In the genomic region with DNA sequence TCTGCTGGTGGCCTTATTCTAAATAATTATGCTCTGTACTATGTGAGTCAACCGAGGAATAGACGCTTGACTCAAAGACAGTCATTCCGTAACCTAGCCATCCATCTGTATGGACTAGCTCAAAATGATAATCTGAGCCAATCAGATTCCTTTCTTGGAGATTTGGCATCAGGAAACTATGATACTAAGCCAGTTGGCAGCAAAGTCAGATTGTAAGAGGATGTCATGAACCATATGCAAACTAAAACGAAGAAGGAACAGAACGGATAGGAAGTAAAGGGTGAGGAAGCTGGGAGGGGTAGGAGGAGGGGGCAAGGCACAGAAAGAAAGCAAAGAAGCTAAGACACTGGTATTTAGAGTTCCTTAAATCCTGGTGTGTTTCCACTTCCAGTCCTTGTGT, we compare ENCODE assay signal across 9 cellular contexts. TPM values are rescaled to one million over a fixed set of nuclear protein-coding genes. Genes with fewer than 3 reads are reported as not detected.
A peak's percentile ranks its signal among the peaks of the same experiment; 100 is the strongest.
DNase-seq lines count a peak whose midpoint lies in the region; ATAC-seq and TF ChIP-seq lines count a peak whose summit lies in the region.
"Had no signal": no experiment of that assay in that cellular context is flagged by ENCODE, and none has a peak within 500 bp of the region (broad histone marks: within the 10 kb centered on the region; RNA-seq: fewer than 3 reads in every experiment).

No MANE protein-coding gene starts in this region.

- ATAC-seq in GM21360 (IDR thresholded peaks at IDR 0.05; ENCODE audit: unreplicated experiment) (peak; percentile 77), HG03354 (IDR thresholded peaks at IDR 0.05; ENCODE audit: poor library complexity, severe bottlenecking, unreplicated experiment) (peak; percentile 75), heart left ventricle (peak in 3 of 4 donors; percentile 50 to 65 (median 62))

- H3K9me3 ChIP-seq in Caco-2 (no peaks in the 10 kb centered on the region), heart left ventricle (no peaks in the 10 kb centered on the region)

- intact Hi-C loops in Caco-2 (cut with micrococcal nuclease; ENCODE audit: unreplicated experiment) = loop anchor here (2.0 kb wide), 1 partner anchor 57 kb away; no protein-coding TSS in a partner anchor
- intact Hi-C loops in heart left ventricle (cut with DNase I) = no loop called here

- TF ChIP-seq CTCF in Caco-2 (IDR thresholded peaks at IDR 0.05; ENCODE audit: insufficient read depth in 1 of 2, low read depth in 1 of 2, low read length in 1 of 2, severe bottlenecking in 1 of 2, unreplicated experiment in 1 of 2) = no peak
- TF ChIP-seq CTCF in heart left ventricle (IDR thresholded peaks at IDR 0.05) = no peak

- peaks cover 45% of the 10 kb centered on the region for H3K4me1 ChIP-seq in Caco-2
- H3K4me1 ChIP-seq in heart left ventricle = peaks cover 0 to 19% (median 0%) of the 10 kb centered on the region in 12 donors

- no peak for TF ChIP-seq POLR2A in heart left ventricle (IDR thresholded peaks at IDR 0.05)

- no peak overlapping the region for H3K4me3 Mint-ChIP-seq in Caco-2 (ENCODE audit: unreplicated experiment)

- H3K9me3 Mint-ChIP-seq in Caco-2 (ENCODE audit: unreplicated experiment) = no peaks in the 10 kb centered on the region

- no peaks in the 10 kb centered on the region for H3K36me3 Mint-ChIP-seq in Caco-2 (ENCODE audit: insufficient read depth, unreplicated experiment)

- H3K4me1 Mint-ChIP-seq in Caco-2 (ENCODE audit: low read depth, unreplicated experiment) = peaks cover 31% of the 10 kb centered on the region

- peak overlapping the region in 5 of 12 donors; percentile 3 to 67 (median 18) for H3K27ac ChIP-seq in heart left ventricle

- H3K27me3 ChIP-seq in Caco-2 (replicated peaks; ENCODE audit: control insufficient read depth, insufficient read depth, low read length) (no peaks in the 10 kb centered on the region), heart left ventricle (no peaks in the 10 kb centered on the region)

- H3K4me3 ChIP-seq in Caco-2 (ENCODE audit: low read depth, low read length) (no peak overlapping the region), heart left ventricle (peak overlapping the region in 4 of 12 donors; percentile 16 to 31 (median 22))

- no TSS peak for BruUV-seq in Caco-2 (replicated peaks; lab: Mats Ljungman, UMichigan)

- POLR2A ChIA-PET in Caco-2 (lab: Charles Lee) = no interaction called here

- DNase-seq in Caco-2 (no peak), heart left ventricle (no peak), EL (no peak)
- DNase-seq in stimulated activated CD4-positive, alpha-beta T cell treated with anti-CD3 and anti-CD28 coated beads, Interleukin-2, amount 100 ng/mL, for 48 hours = no peak
- no peak for DNase-seq in activated CD8-positive, alpha-beta memory T cell treated with anti-CD3 and anti-CD28 coated beads for 24 hours
- no peak for DNase-seq in central memory CD4-positive, alpha-beta T cell
- DNase-seq: IMR-90 had no signal

- no peaks in the 10 kb centered on the region for H3K36me3 ChIP-seq in Caco-2 (ENCODE audit: control insufficient read depth, insufficient read depth, low read length)
- H3K36me3 ChIP-seq in heart left ventricle = no peaks in the 10 kb centered on the region

- CTCF ChIA-PET in Caco-2 (lab: Charles Lee) = interaction anchor here (1.0 kb wide), 1 partner anchor 10 kb away, joined by 3 read pairs; a partner anchor contains a TSS

- peak overlapping the region; percentile 72 for H3K27ac Mint-ChIP-seq in Caco-2 (ENCODE audit: unreplicated experiment)

- H3K27me3 Mint-ChIP-seq in Caco-2 (ENCODE audit: insufficient read depth, unreplicated experiment) = no peaks in the 10 kb centered on the region

- 57 to 68% (median 62%) methylated on average over 5 of the region's 5 CpGs for WGBS in heart left ventricle, 4 donors

RNA-seq across cellular contexts. Expression of a gene that starts 10.7 kb away (rescaled TPM):
- 28.2 and 29.2 TPM in 2 replicates for total RNA-seq in Caco-2 (2022)
- 10 to 100 TPM in 4 of 9 donors, 1 to 10 TPM in 5; 3.1 to 26.5 (median 5.8) TPM for total RNA-seq in heart left ventricle
- 1 to 10 TPM; 1.0 to 1.2 TPM for polyA plus RNA-seq in heart left ventricle
